Comparison of ENCODE assay signal across 7 cellular contexts in genomic region chr2:47076586-47077441, GRCh38.
DNase-seq lines count a peak whose midpoint lies in the region; ATAC-seq and TF ChIP-seq lines count a peak whose summit lies in the region.

No MANE protein-coding gene starts in this region.

- no peaks in the 10 kb centered on the region for H3K36me3 ChIP-seq in thoracic aorta

- H3K4me1 ChIP-seq in thoracic aorta (ENCODE audit: control insufficient read depth in 1 of 2, low read depth in 2 of 2): peaks cover 27 to 62% of the 10 kb centered on the region in 2 donors

- intact Hi-C loops in posterior vena cava (cut with DNase I): loop anchor here in 1 of 2 donors (10.0 kb wide), 1 partner anchor 88 kb away; no protein-coding TSS in a partner anchor

- H3K9me3 ChIP-seq in thoracic aorta: no peaks in the 10 kb centered on the region

- in situ Hi-C loops in astrocyte of the cerebellum (cut with HindIII; ENCODE audit: low sequenced_read_pairs): no loop called here

- peak; percentile 98 for DNase-seq in HS-27A (ENCODE audit: low read depth)
- peak; percentile 83 for DNase-seq in astrocyte of the cerebellum (ENCODE audit: low read depth)
- DNase-seq in kidney tubule cell (ENCODE audit: low spot score): peak; percentile 98
- peak; percentile 72 for DNase-seq in thoracic aorta (ENCODE audit: low spot score)
- DNase-seq in activated T-cell treated with anti-CD3 and anti-CD28 coated beads for 4 hours: no peak
- DNase-seq in posterior vena cava (ENCODE audit: low spot score): no peak

- H3K4me3 ChIP-seq in astrocyte of the cerebellum (ENCODE audit: low read depth, low read length) (no peak overlapping the region), thoracic aorta (no peak overlapping the region)

- no peaks in the 10 kb centered on the region for H3K27me3 ChIP-seq in thoracic aorta (replicated peaks; ENCODE audit: insufficient read depth)

- TF ChIP-seq CTCF in astrocyte of the cerebellum (IDR thresholded peaks at IDR 0.05; ENCODE audit: low read depth, low read length, missing control alignments) (no peak), thoracic aorta (IDR thresholded peaks at IDR 0.05) (no peak)

- peak overlapping the region; percentile 91 to 95 for H3K27ac ChIP-seq in thoracic aorta

- ATAC-seq in thoracic aorta (ENCODE audit: insufficient number of reproducible peaks, low FRiP score, low read depth): peak; percentile 85
- no peak for ATAC-seq in HG03354 (IDR thresholded peaks at IDR 0.05; ENCODE audit: poor library complexity, severe bottlenecking, unreplicated experiment)

Comparison
In these comparisons a context has a peak if more than half of its experiments do, and no peak if none do; other contexts are left out.
1. DNase-seq: peak in HS-27A (single experiment), astrocyte of the cerebellum (single experiment), kidney tubule cell (single experiment) and thoracic aorta (single experiment); none in activated T-cell treated with anti-CD3 and anti-CD28 coated beads for 4 hours (single experiment) and posterior vena cava (single experiment).